31 cellular contexts compared by ENCODE assay signal in genomic region chr3:167437428-167438139, GRCh38. TPM values are rescaled to one million over a fixed set of nuclear protein-coding genes. Genes with fewer than 3 reads are reported as not detected.
"Had no signal": no experiment of that assay in that cellular context is flagged by ENCODE, and none has a peak within 500 bp of the region (broad histone marks: within the 10 kb centered on the region; RNA-seq: fewer than 3 reads in every experiment).

No MANE protein-coding gene starts in this region.

- ATAC-seq: activated T-helper 17 cell treated with anti-CD3 and anti-CD28 coated beads, Interleukin-2, amount 50 U/mL, for 72 hours; foreskin keratinocyte; left cardiac atrium; sciatic nerve; stimulated activated effector memory CD8-positive, alpha-beta T cell treated with anti-CD3 and anti-CD28 coated beads, Interleukin-12 subunit alpha, Interleukin-12 subunit beta, amount 100 ng/mL, for 72 hours; stimulated activated naive CD8-positive, alpha-beta T cell treated with anti-CD3 and anti-CD28 coated beads, Interleukin-15, amount 100 ng/mL, for 72 hours had no signal

- H3K9me3 ChIP-seq: adrenal gland, ascending aorta, tibial artery had no signal

- H3K4me1 ChIP-seq: adrenal gland, ascending aorta, foreskin keratinocyte, tibial artery had no signal

- H3K4me3 ChIP-seq: adrenal gland, ascending aorta, tibial artery had no signal

- DNase-seq: activated CD4-positive, alpha-beta T cell treated with anti-CD3 and anti-CD28 coated beads for 1 hour; activated CD4-positive, alpha-beta T cell treated with anti-CD3 and anti-CD28 coated beads, Interleukin-2, amount 50 U/mL, for 1 hour; activated CD8-positive, alpha-beta memory T cell treated with anti-CD3 and anti-CD28 coated beads for 24 hours; activated CD8-positive, alpha-beta memory T cell treated with anti-CD3 and anti-CD28 coated beads, Interleukin-2, amount 50 U/mL, for 4 hours; activated naive CD4-positive, alpha-beta T cell; activated T-cell treated with anti-CD3 and anti-CD28 coated beads, Interleukin-2, amount 50 U/mL, for 24 hours; adrenal gland; central memory CD4-positive, alpha-beta T cell; dermis blood vessel endothelial cell; effector CD8-positive, alpha-beta T cell; foreskin keratinocyte; hypothalamus; left cardiac atrium; nephron progenitor cell; posterior cingulate gyrus; small intestine; stimulated activated CD4-positive, alpha-beta T cell treated with anti-CD3 and anti-CD28 coated beads, Interleukin-2, amount 100 ng/mL, for 24 hours; stimulated activated naive CD8-positive, alpha-beta T cell treated with anti-CD3 and anti-CD28 coated beads, Interleukin-15, amount 100 ng/mL, for 72 hours; T1000; tibial artery; WERI-Rb-1 had no signal

- H3K36me3 ChIP-seq: adrenal gland, ascending aorta, tibial artery, WERI-Rb-1 had no signal

- H3K27ac ChIP-seq: adrenal gland, ascending aorta, foreskin keratinocyte, tibial artery, WERI-Rb-1 had no signal

- H3K27me3 ChIP-seq: adrenal gland, ascending aorta, foreskin keratinocyte, tibial artery had no signal

RNA-seq across cellular contexts. Expression of gene SERPINI2, which starts 36.3 kb away (rescaled TPM):
- total RNA-seq: activated T-helper 17 cell treated with anti-CD3 and anti-CD28 coated beads, Interleukin-2, amount 50 U/mL, for 72 hours; ascending aorta; dermis blood vessel endothelial cell; foreskin keratinocyte; liver; mononuclear cell; myocyte; renal cortical epithelial cell; sciatic nerve; T-helper 1 cell treated with Interleukin-12 subunit alpha and Interleukin-12 subunit beta and Interleukin-4 antibody, amounts not matched to agents 30 ng/mL and 1 ng/mL, for 36 hours had no signal

RNA-seq across cellular contexts. Expression of gene ZBBX, which starts 57.5 kb away (rescaled TPM):
- total RNA-seq: activated T-helper 17 cell treated with anti-CD3 and anti-CD28 coated beads, Interleukin-2, amount 50 U/mL, for 72 hours; adrenal gland; ascending aorta; dermis blood vessel endothelial cell; foreskin keratinocyte; left cardiac atrium; liver; mononuclear cell; myocyte; T-helper 1 cell treated with Interleukin-12 subunit alpha and Interleukin-12 subunit beta and Interleukin-4 antibody, amounts not matched to agents 30 ng/mL and 1 ng/mL, for 36 hours; urinary bladder had no signal
